In the genomic region with DNA sequence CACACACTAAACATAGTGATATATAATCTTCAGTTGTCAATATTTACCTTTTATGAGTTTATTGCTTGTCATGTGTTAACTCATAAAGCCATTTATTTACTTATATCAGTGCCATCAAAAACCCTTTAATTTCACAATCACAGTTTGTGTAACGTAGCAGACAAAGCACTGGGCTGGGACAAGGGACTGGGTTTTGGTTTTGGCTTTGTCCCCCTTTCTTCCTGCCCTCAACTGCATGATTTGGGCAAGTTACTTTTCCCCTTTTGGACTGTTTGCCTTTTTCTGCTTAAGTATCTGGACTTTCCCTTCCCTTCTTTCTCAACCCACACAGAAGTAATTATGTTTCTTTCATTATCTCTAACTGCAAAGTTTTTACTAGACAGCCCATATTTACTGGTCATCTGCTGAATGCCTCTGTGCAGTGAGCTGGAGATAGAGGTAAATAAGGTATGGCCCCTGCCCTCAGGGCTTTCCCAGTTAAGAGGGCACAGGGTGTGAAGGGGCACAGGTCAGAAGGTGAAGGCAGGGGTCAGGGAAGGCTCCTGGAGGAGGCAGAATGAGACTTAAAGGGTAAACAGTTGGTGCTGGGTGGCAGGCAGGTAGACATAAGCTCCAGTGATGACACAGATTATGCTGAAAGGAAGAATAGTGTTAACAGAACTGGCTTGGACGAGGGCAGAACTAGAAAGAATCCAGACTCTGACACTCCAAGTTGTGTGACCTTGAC, we compare ENCODE assay signal across 11 cellular contexts. TPM values are rescaled to one million over a fixed set of nuclear protein-coding genes. Genes with fewer than 3 reads are reported as not detected.
DNase-seq lines count a peak whose midpoint lies in the region; ATAC-seq lines count a peak whose summit lies in the region.
"Had no signal": no experiment of that assay in that cellular context is flagged by ENCODE, and none has a peak within 500 bp of the region (broad histone marks: within the 10 kb centered on the region; RNA-seq: fewer than 3 reads in every experiment).

No MANE protein-coding gene starts in this region.

- peaks cover 2% of the 10 kb centered on the region for H3K36me3 Mint-ChIP-seq in memory B cell

- DNase-seq in HT-29 (ENCODE audit: low spot score): peak; percentile 16
- DNase-seq in memory B cell (ENCODE audit: low spot score in 2 of 2): no peak
- no peak for DNase-seq in NCI-H226
- DNase-seq in NCI-H128 (lab: John Stamatoyannopoulos, UW; ENCODE audit: unreplicated experiment): no peak
- no peak for DNase-seq in NCI-H1417 (lab: John Stamatoyannopoulos, UW)
- no peak for DNase-seq in DMS114 treated with DMSO at 0.1 percent for 48 hours (lab: John Stamatoyannopoulos, UW; ENCODE audit: unreplicated experiment)
- DNase-seq: endodermal cell, KBM-7, NCI-H526 treated with DMSO at 0.1 percent for 48 hours had no signal

- peaks cover 20% of the 10 kb centered on the region for H3K4me1 Mint-ChIP-seq in memory B cell

- peak; percentile 54 for ATAC-seq in GM18520 (IDR thresholded peaks at IDR 0.05; ENCODE audit: unreplicated experiment)
- peak; percentile 55 for ATAC-seq in GM21619 (IDR thresholded peaks at IDR 0.05; ENCODE audit: unreplicated experiment)
- ATAC-seq in memory B cell (ENCODE audit: low read depth): no peak

- peak overlapping the region; percentile 62 for H3K27ac Mint-ChIP-seq in memory B cell
- H3K27ac Mint-ChIP-seq: endodermal cell had no signal

- no peaks in the 10 kb centered on the region for H3K27me3 Mint-ChIP-seq in memory B cell

- no peak overlapping the region for H3K4me3 Mint-ChIP-seq in memory B cell
- H3K4me3 Mint-ChIP-seq: endodermal cell had no signal

- no peaks in the 10 kb centered on the region for H3K9me3 Mint-ChIP-seq in memory B cell

RNA-seq across cellular contexts. Expression of a gene that starts 14.8 kb away (rescaled TPM):
- total RNA-seq in HT-29 (2014; rRNA removed; shearing (Covaris generic)): not detected in 2 replicates
